28 cellular contexts compared by ENCODE assay signal in the genomic region with DNA sequence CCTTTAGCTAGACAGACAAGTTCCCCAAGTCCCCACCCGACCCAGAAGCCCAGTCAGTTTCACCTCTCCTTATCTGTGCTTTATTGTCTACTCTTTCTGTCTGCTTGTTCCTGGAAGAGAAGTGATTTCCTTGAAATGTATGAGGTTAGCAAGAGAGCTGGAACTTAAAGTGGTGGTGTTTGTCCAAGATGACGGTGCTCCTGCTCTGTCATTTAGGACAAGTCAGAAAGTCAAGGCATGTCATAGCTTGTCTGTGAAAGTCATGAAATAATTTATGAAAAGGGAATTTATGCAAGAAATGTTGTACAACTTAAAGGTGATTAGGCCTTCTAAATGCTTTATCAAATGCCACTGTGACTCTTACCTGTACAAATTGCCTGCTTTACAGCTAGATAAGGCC.
"Had no signal": no experiment of that assay in that cellular context is flagged by ENCODE, and none has a peak within 500 bp of the region (broad histone marks: within the 10 kb centered on the region; RNA-seq: fewer than 3 reads in every experiment).

No MANE protein-coding gene starts in this region.

- H3K4me3 Mint-ChIP-seq: activated CD4-positive, alpha-beta memory T cell treated with anti-CD3 and anti-CD28 coated beads for 36 hours; activated CD4-positive, alpha-beta T cell treated with anti-CD3 and anti-CD28 coated beads for 36 hours; activated CD4-positive, alpha-beta T cell treated with anti-CD3 and anti-CD28 coated beads, Interleukin-2, amount 10 ng/mL, durations not matched to agents 24 days and 14 days; activated CD8-positive, alpha-beta memory T cell treated with anti-CD3 and anti-CD28 coated beads, Interleukin-2, amount 10 ng/mL, durations not matched to agents 7 days and 5 days; activated CD8-positive, alpha-beta T cell treated with anti-CD3 and anti-CD28 coated beads, Interleukin-2, amount 10 ng/mL, durations not matched to agents 7 days and 5 days; activated naive CD8-positive, alpha-beta T cell; activated T-cell treated with anti-CD3 and anti-CD28 coated beads, Interleukin-2, amount 50 U/mL, for 24 hours; activated T-cell treated with anti-CD3 and anti-CD28 coated beads, Interleukin-2, amount 50 U/mL, for 72 hours; central memory CD8-positive, alpha-beta T cell; dendritic cell treated with granulocyte-macrophage colony-stimulating factor and Interleukin-4, amounts not matched to agents 40 ng/mL and 50 ng/mL, for 4 days; T-cell had no signal

- H3K27me3 Mint-ChIP-seq: activated CD4-positive, alpha-beta T cell treated with anti-CD3 and anti-CD28 coated beads, Interleukin-2, amount 10 ng/mL, durations not matched to agents 24 days and 14 days; activated CD8-positive, alpha-beta memory T cell treated with anti-CD3 and anti-CD28 coated beads, Interleukin-2, amount 10 ng/mL, durations not matched to agents 7 days and 5 days; activated naive CD8-positive, alpha-beta T cell; central memory CD8-positive, alpha-beta T cell; dendritic cell treated with granulocyte-macrophage colony-stimulating factor and Interleukin-4, amounts not matched to agents 40 ng/mL and 50 ng/mL, for 4 days had no signal

- H3K27ac Mint-ChIP-seq: activated CD4-positive, alpha-beta memory T cell treated with anti-CD3 and anti-CD28 coated beads for 36 hours; activated CD4-positive, alpha-beta T cell treated with anti-CD3 and anti-CD28 coated beads for 36 hours; activated CD4-positive, alpha-beta T cell treated with anti-CD3 and anti-CD28 coated beads, Interleukin-2, amount 10 ng/mL, durations not matched to agents 24 days and 14 days; activated CD8-positive, alpha-beta memory T cell treated with anti-CD3 and anti-CD28 coated beads, Interleukin-2, amount 10 ng/mL, durations not matched to agents 7 days and 5 days; activated CD8-positive, alpha-beta T cell treated with anti-CD3 and anti-CD28 coated beads, Interleukin-2, amount 10 ng/mL, durations not matched to agents 7 days and 5 days; activated naive CD8-positive, alpha-beta T cell; activated T-cell treated with anti-CD3 and anti-CD28 coated beads, Interleukin-2, amount 50 U/mL, for 24 hours; activated T-cell treated with anti-CD3 and anti-CD28 coated beads, Interleukin-2, amount 50 U/mL, for 72 hours; dendritic cell treated with granulocyte-macrophage colony-stimulating factor and Interleukin-4, amounts not matched to agents 40 ng/mL and 50 ng/mL, for 4 days; T-cell had no signal

- ATAC-seq: activated CD4-positive, alpha-beta T cell treated with anti-CD3 and anti-CD28 coated beads for 36 hours; activated CD8-positive, alpha-beta memory T cell treated with anti-CD3 and anti-CD28 coated beads, Interleukin-2, amount 10 ng/mL, durations not matched to agents 7 days and 5 days; activated CD8-positive, alpha-beta T cell treated with anti-CD3 and anti-CD28 coated beads, Interleukin-2, amount 10 ng/mL, durations not matched to agents 7 days and 5 days; activated T-cell treated with anti-CD3 and anti-CD28 coated beads, Interleukin-2, amount 50 U/mL, for 72 hours; esophagus mucosa; T-cell had no signal

- H3K4me1 Mint-ChIP-seq: activated CD4-positive, alpha-beta T cell treated with anti-CD3 and anti-CD28 coated beads for 36 hours; activated CD4-positive, alpha-beta T cell treated with anti-CD3 and anti-CD28 coated beads, Interleukin-2, amount 10 ng/mL, durations not matched to agents 24 days and 14 days; central memory CD8-positive, alpha-beta T cell; T-cell had no signal

- H3K27ac ChIP-seq: coronary artery, dorsolateral prefrontal cortex had no signal

- H3K27me3 ChIP-seq: dorsolateral prefrontal cortex had no signal

- H3K9me3 Mint-ChIP-seq: activated CD4-positive, alpha-beta T cell treated with anti-CD3 and anti-CD28 coated beads, Interleukin-2, amount 10 ng/mL, durations not matched to agents 24 days and 14 days had no signal

- H3K4me3 ChIP-seq: coronary artery, dorsolateral prefrontal cortex had no signal

- H3K36me3 Mint-ChIP-seq: activated CD4-positive, alpha-beta memory T cell treated with anti-CD3 and anti-CD28 coated beads for 36 hours; activated CD8-positive, alpha-beta memory T cell treated with anti-CD3 and anti-CD28 coated beads, Interleukin-2, amount 10 ng/mL, durations not matched to agents 7 days and 5 days; activated naive CD8-positive, alpha-beta T cell; T-cell had no signal

- DNase-seq: activated CD4-positive, alpha-beta memory T cell treated with anti-CD3 and anti-CD28 coated beads for 36 hours; activated CD4-positive, alpha-beta T cell treated with anti-CD3 and anti-CD28 coated beads for 36 hours; activated CD4-positive, alpha-beta T cell treated with anti-CD3 and anti-CD28 coated beads, Interleukin-2, amount 10 ng/mL, durations not matched to agents 24 days and 14 days; activated CD4-positive, CD25-positive, alpha-beta regulatory T cell; activated CD4-positive, CD25-positive, alpha-beta regulatory T cell treated with anti-CD3 and anti-CD28 coated beads, Interleukin-2, amount 50 U/mL, for 72 hours; activated CD8-positive, alpha-beta memory T cell treated with anti-CD3 and anti-CD28 coated beads, Interleukin-2, amount 10 ng/mL, durations not matched to agents 7 days and 5 days; activated CD8-positive, alpha-beta memory T cell treated with anti-CD3 and anti-CD28 coated beads, Interleukin-2, amount 50 U/mL, for 4 hours; activated CD8-positive, alpha-beta T cell treated with anti-CD3 and anti-CD28 coated beads, Interleukin-2, amount 10 ng/mL, durations not matched to agents 7 days and 5 days; activated effector memory CD4-positive, alpha-beta T cell treated with Interleukin-2 at 50 U/mL for 16 hours; activated gamma-delta T cell treated with Interleukin-2 at 50 U/mL for 16 hours; activated naive CD4-positive, alpha-beta T cell treated with anti-CD3 and anti-CD28 coated beads, Interleukin-2, amount 50 U/mL, for 16 hours; activated naive CD4-positive, alpha-beta T cell treated with Interleukin-2 at 50 U/mL for 16 hours; activated T-cell treated with anti-CD3 and anti-CD28 coated beads, Interleukin-2, amount 50 U/mL, for 24 hours; activated T-cell treated with anti-CD3 and anti-CD28 coated beads, Interleukin-2, amount 50 U/mL, for 72 hours; amniotic stem cell; anterior cingulate cortex; dorsolateral prefrontal cortex; effector memory CD4-positive, alpha-beta T cell; foreskin fibroblast; head of caudate nucleus; SW 1271; T-cell; T-helper 2 cell had no signal
